In genomic region chr5:65102826-65103673, GRCh38 we compare ENCODE assay signal across 8 cellular contexts.
DNase-seq lines count a peak whose midpoint lies in the region; FAIRE-seq and TF ChIP-seq lines count a peak whose summit lies in the region.

No MANE protein-coding gene starts in this region.

- CTCF ChIA-PET in HEK293T (lab: Yijun Ruan, JAX), result no interaction called here

- peak; percentile 28; the same call in 1 of the 3 replicates for TF ChIP-seq CTCF in GM12872 (IDR thresholded peaks at IDR 0.05; ENCODE audit: insufficient read depth, low read depth, low read length)
- TF ChIP-seq CTCF in WERI-Rb-1 (IDR thresholded peaks at IDR 0.05; ENCODE audit: low read depth, low read length), result peak; percentile 36; the same call in 1 of the 2 replicates
- TF ChIP-seq CTCF in kidney (IDR thresholded peaks at IDR 0.05; ENCODE audit: borderline replicate concordance, extremely low read depth, insufficient read depth), result peak; percentile 8

- peak overlapping the region; percentile 34 to 57 for H3K9ac ChIP-seq in kidney (ENCODE audit: low read length in 2 of 2)

- peak overlapping the region; percentile 88 for H3K27ac ChIP-seq in WERI-Rb-1
- H3K27ac ChIP-seq in caudate nucleus (ENCODE audit: low read depth, low read length), result peak overlapping the region; percentile 62
- H3K27ac ChIP-seq in kidney (ENCODE audit: low read depth in 2 of 2, low read length in 2 of 2), result peak overlapping the region; percentile 23 to 60

- H3K9me3 ChIP-seq in WERI-Rb-1 (ENCODE audit: severe bottlenecking) (no peaks in the 10 kb centered on the region), kidney (ENCODE audit: control insufficient read depth in 1 of 2, low read length in 2 of 2) (no peaks in the 10 kb centered on the region)

- H3K4me3 ChIP-seq in WERI-Rb-1 (ENCODE audit: low read depth, low read length) (peak overlapping the region; percentile 57), kidney (ENCODE audit: low read length in 2 of 2) (peak overlapping the region; percentile 69 to 73)

- POLR2A ChIA-PET in HEK293T (lab: Yijun Ruan, JAX), result interaction anchor here (1.5 to 3.9 kb wide), 2 partner anchors 22 to 379 kb away, joined by 4 to 16 read pairs; partner anchors contain the start of gene ADAMTS6

- peak; percentile 21 for DNase-seq in HEK293T (ENCODE audit: extremely low spot score)
- DNase-seq in NCI-H1105 treated with DMSO at 0.1 percent for 48 hours (lab: John Stamatoyannopoulos, UW), result peak; percentile 78
- DNase-seq in WERI-Rb-1, result peak; percentile 80
- peak in 35 of 61 donors; percentile 4 to 72 (median 32) for DNase-seq in caudate nucleus (lab: John Stamatoyannopoulos, UW)
- DNase-seq in kidney, result peak; percentile 85
- peak; percentile 12 to 33 for DNase-seq in stimulated activated CD4-positive, alpha-beta T cell treated with anti-CD3 and anti-CD28 coated beads, Interleukin-2, amount 100 ng/mL, for 48 hours
- no peak for DNase-seq in HK-2 (ENCODE audit: unreplicated experiment)

- no peak for FAIRE-seq in kidney (lab: Jason Lieb, UNC)

- peaks cover 0 to 6% of the 10 kb centered on the region in 2 donors for H3K4me1 ChIP-seq in kidney (ENCODE audit: control insufficient read depth in 1 of 2, insufficient read depth in 1 of 2, low read depth in 1 of 2, low read length in 2 of 2)

- H3K27me3 ChIP-seq in WERI-Rb-1 (ENCODE audit: insufficient read depth, low read depth, severe bottlenecking), result no peaks in the 10 kb centered on the region

- H3K36me3 ChIP-seq in WERI-Rb-1 (no peaks in the 10 kb centered on the region), kidney (ENCODE audit: control insufficient read depth in 1 of 2, insufficient read depth in 2 of 2, low read length in 2 of 2) (no peaks in the 10 kb centered on the region)

- intact Hi-C loops in kidney (cut with DNase I), result no loop called here

TF ChIP-seq in HEK293T, 16 proteins besides CTCF, POLR2A, EP300 and RAD21:
- TF ChIP-seq L3MBTL2 (conservative IDR thresholded peaks at IDR 0.05), result peak; percentile 59
- no peak for TF ChIP-seq SP1 (IDR thresholded peaks at IDR 0.05)
TF ChIP-seq in HEK293T: peak in this region for 1.
